1 cellular context compared by ENCODE assay signal in genomic region chr16:49664221-49665215, GRCh38.
TF ChIP-seq lines count a peak whose summit lies in the region.

No MANE protein-coding gene starts in this region.

TF ChIP-seq in endothelial cell of umbilical vein, 7 proteins besides CTCF, POLR2A, EP300 and RAD21 (continued from another document):
- TF ChIP-seq EZH2 (IDR thresholded peaks at IDR 0.05; ENCODE audit: borderline replicate concordance, low read depth, low read length, severe bottlenecking): no peak
- TF ChIP-seq POLR2AphosphoS5 (IDR thresholded peaks at IDR 0.05; ENCODE audit: insufficient read depth, low read depth, low read length): no peak
